ENCODE assay signal across 8 cellular contexts in the genomic region with DNA sequence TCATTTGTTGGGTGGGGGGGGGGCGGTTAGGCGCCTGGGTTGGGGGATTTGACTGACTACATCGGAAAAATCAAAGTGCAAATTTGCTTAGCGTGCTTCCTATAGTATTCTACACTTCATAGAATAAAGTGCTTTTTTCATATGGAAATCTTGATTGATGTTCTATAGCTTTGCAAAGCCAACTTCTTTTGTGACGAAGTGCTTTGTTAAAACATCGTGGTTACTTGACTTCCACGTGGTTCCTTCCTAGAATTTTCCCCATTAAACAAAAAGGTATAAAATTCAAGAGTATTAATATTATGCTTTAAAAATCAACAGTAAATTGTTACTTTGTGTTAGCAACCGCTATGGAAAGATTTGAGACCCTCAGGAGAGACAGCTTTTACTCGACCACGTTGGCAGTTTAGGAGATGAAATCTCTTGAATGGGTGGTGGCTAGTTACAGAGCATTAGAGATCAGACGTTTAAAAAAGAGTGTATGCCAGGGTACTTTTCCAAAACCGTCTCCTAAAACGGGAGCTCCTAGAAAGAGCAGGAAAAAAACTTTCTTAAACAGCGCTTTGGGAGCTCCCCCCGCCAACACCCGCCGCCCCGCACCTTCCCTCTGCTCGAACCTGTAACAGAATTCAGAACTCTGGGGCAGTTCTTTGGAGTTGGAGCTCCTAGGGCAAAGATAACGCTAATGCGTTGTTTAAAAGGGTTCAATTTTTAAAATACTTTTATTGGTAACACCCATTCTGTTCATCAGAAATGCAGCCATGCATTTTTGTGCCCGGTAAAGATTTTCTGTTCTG. TPM values are rescaled to one million over a fixed set of nuclear protein-coding genes. Genes with fewer than 3 reads are reported as not detected.
DNase-seq lines count a peak whose midpoint lies in the region; ATAC-seq and TF ChIP-seq lines count a peak whose summit lies in the region.

No MANE protein-coding gene starts in this region.

- no peaks in the 10 kb centered on the region for H3K36me3 ChIP-seq in colonic mucosa
- no peaks in the 10 kb centered on the region for H3K36me3 ChIP-seq in aorta (ENCODE audit: control insufficient read depth in 1 of 2, insufficient read depth in 2 of 2, low read length in 1 of 2)

- TF ChIP-seq CTCF in colonic mucosa (IDR thresholded peaks at IDR 0.05) (no peak), mesothelial cell of epicardium (IDR thresholded peaks at IDR 0.05; ENCODE audit: unreplicated experiment) (no peak)

- H3K27me3 Mint-ChIP-seq in stimulated activated naive CD8-positive, alpha-beta T cell treated with anti-CD3 and anti-CD28 coated beads, Interleukin-15, Interleukin-2, amounts not matched to agents 100 ng/mL and 50 ng/mL, for 24 hours, result peaks cover 42% of the 10 kb centered on the region
- H3K27me3 Mint-ChIP-seq in mesothelial cell of epicardium (ENCODE audit: low read depth), result no peaks in the 10 kb centered on the region

- intact Hi-C loops in colonic mucosa (cut with DNase I) (loop anchor here (10.0 kb wide), 1 partner anchor 418 kb away; no protein-coding TSS in a partner anchor), aorta (cut with DNase I) (loop anchor here (2.0 to 10.0 kb wide), 8 partner anchors 56 to 516 kb away; no protein-coding TSS in a partner anchor)

- peak overlapping the region; percentile 80 for H3K4me3 Mint-ChIP-seq in stimulated activated naive CD8-positive, alpha-beta T cell treated with anti-CD3 and anti-CD28 coated beads, Interleukin-15, Interleukin-2, amounts not matched to agents 100 ng/mL and 50 ng/mL, for 24 hours
- peak overlapping the region; percentile 85 for H3K4me3 Mint-ChIP-seq in mesothelial cell of epicardium

- H3K4me1 ChIP-seq in colonic mucosa (no peaks in the 10 kb centered on the region), aorta (ENCODE audit: control insufficient read depth in 1 of 2, insufficient read depth in 2 of 2, low read length in 2 of 2) (peaks cover 0 to 3% of the 10 kb centered on the region in 2 donors)

- H3K27ac ChIP-seq in colonic mucosa (peak overlapping the region; percentile 34), aorta (ENCODE audit: low read depth in 1 of 2, low read length in 2 of 2) (peak overlapping the region; percentile 83 to 91)

- H3K9ac ChIP-seq in colonic mucosa (ENCODE audit: low read depth in 2 of 2, low read length in 2 of 2), result peak overlapping the region; percentile 46 to 48

- 0 to 1% methylated on average over 22 of the region's 22 CpGs for WGBS in aorta, 2 donors

- ATAC-seq in stimulated activated naive CD8-positive, alpha-beta T cell treated with anti-CD3 and anti-CD28 coated beads, Interleukin-15, Interleukin-2, amounts not matched to agents 100 U/mL and 50 U/mL, for 24 hours, result no peak
- peak; percentile 36 for ATAC-seq in aorta (ENCODE audit: low FRiP score)

- H3K36me3 Mint-ChIP-seq in stimulated activated naive CD8-positive, alpha-beta T cell treated with anti-CD3 and anti-CD28 coated beads, Interleukin-15, Interleukin-2, amounts not matched to agents 100 ng/mL and 50 ng/mL, for 24 hours (ENCODE audit: low read depth), result no peaks in the 10 kb centered on the region
- H3K36me3 Mint-ChIP-seq in mesothelial cell of epicardium, result no peaks in the 10 kb centered on the region

- H3K9me3 ChIP-seq in colonic mucosa (no peaks in the 10 kb centered on the region), aorta (ENCODE audit: control insufficient read depth, low read length) (no peaks in the 10 kb centered on the region)

- H3K4me3 ChIP-seq in colonic mucosa (peak overlapping the region; percentile 34), aorta (ENCODE audit: low read length in 2 of 2) (peak overlapping the region; percentile 99 to 100)

- no peaks in the 10 kb centered on the region for H3K9me3 Mint-ChIP-seq in stimulated activated naive CD8-positive, alpha-beta T cell treated with anti-CD3 and anti-CD28 coated beads, Interleukin-15, Interleukin-2, amounts not matched to agents 100 ng/mL and 50 ng/mL, for 24 hours
- H3K9me3 Mint-ChIP-seq in mesothelial cell of epicardium, result no peaks in the 10 kb centered on the region

- no peak for DNase-seq in stimulated activated naive CD8-positive, alpha-beta T cell treated with anti-CD3 and anti-CD28 coated beads, Interleukin-15, Interleukin-2, amounts not matched to agents 100 U/mL and 50 U/mL, for 24 hours
- no peak for DNase-seq in colonic mucosa
- DNase-seq in mesothelial cell of epicardium (ENCODE audit: low spot score in 2 of 2, unreplicated experiment in 2 of 2), result no peak
- no peak for DNase-seq in aorta
- no peak for DNase-seq in mesenteric fat pad (ENCODE audit: low spot score)
- DNase-seq in NCI-H1105 treated with DMSO at 0.1 percent for 48 hours (lab: John Stamatoyannopoulos, UW), result no peak
- no peak for DNase-seq in D341Med (ENCODE audit: low spot score)

- no peak overlapping the region for H3K27ac Mint-ChIP-seq in stimulated activated naive CD8-positive, alpha-beta T cell treated with anti-CD3 and anti-CD28 coated beads, Interleukin-15, Interleukin-2, amounts not matched to agents 100 ng/mL and 50 ng/mL, for 24 hours
- H3K27ac Mint-ChIP-seq in mesothelial cell of epicardium, result peak overlapping the region; percentile 94

- peaks cover 21% of the 10 kb centered on the region for H3K4me1 Mint-ChIP-seq in stimulated activated naive CD8-positive, alpha-beta T cell treated with anti-CD3 and anti-CD28 coated beads, Interleukin-15, Interleukin-2, amounts not matched to agents 100 ng/mL and 50 ng/mL, for 24 hours (ENCODE audit: low read depth)
- H3K4me1 Mint-ChIP-seq in mesothelial cell of epicardium, result peaks cover 33% of the 10 kb centered on the region

- H3K27me3 ChIP-seq in colonic mucosa (peaks cover 13% of the 10 kb centered on the region), aorta (ENCODE audit: control insufficient read depth in 1 of 2, insufficient read depth in 2 of 2, low read length in 1 of 2) (no peaks in the 10 kb centered on the region)

RNA-seq across cellular contexts. Expression of gene GJA1, which starts 0.9 kb away (rescaled TPM):
- total RNA-seq in colonic mucosa (10 to 100 TPM in 1 of 2 donors, 1 to 10 TPM in 1; 8.2 to 13.7 TPM), mesothelial cell of epicardium (125 to 140 TPM (median 136 TPM) in 3 replicates), aorta (100 to 1,000 TPM; 185 to 213 TPM), mesenteric fat pad (107 TPM)
- 100 to 1,000 TPM; 168 to 184 TPM for polyA plus RNA-seq in aorta
